Comparison of ENCODE assay signal across 1 cellular context in the genomic region with DNA sequence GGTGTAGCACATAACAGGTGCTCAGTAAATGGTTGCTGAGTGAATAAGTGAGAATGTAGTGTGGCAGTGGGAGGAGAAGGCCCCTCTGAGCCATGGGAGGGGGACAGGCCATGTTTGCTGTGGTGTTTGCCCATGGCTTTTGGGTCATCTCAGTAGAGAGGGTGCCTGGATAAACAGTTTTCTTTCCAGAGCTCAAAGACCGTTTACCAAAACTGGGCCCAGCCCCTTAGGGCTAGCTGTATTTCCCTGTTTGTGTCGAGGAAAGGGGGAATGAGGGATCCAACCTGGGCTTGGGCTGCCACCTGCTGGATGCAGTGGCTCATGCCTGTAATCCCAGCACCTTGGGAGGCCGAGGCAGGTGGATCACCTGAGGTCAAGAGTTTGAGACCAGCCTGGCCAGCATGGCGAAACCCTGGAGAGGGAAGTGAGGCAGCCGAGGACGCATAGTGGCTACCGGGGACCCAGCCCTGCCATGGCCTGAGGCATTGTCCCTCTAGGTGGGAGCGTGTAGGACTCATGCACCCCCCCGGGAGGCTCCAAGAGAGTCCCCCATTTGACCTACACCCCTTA.
TF ChIP-seq lines count a peak whose summit lies in the region.

No MANE protein-coding gene starts in this region.

TF ChIP-seq in WTC11, 78 proteins besides CTCF, POLR2A, EP300 and RAD21 (continued from another document):
- TF ChIP-seq TP53 (CRISPR knock-in tag; IDR thresholded peaks at IDR 0.05) (no peak), CDX4 (CRISPR knock-in tag; IDR thresholded peaks at IDR 0.05; ENCODE audit: borderline replicate concordance) (no peak)
- TF ChIP-seq, protein P1, sequence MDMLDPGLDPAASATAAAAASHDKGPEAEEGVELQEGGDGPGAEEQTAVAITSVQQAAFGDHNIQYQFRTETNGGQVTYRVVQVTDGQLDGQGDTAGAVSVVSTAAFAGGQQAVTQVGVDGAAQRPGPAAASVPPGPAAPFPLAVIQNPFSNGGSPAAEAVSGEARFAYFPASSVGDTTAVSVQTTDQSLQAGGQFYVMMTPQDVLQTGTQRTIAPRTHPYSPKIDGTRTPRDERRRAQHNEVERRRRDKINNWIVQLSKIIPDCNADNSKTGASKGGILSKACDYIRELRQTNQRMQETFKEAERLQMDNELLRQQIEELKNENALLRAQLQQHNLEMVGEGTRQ (CRISPR knock-in tag; IDR thresholded peaks at IDR 0.05), result no peak
